12 cellular contexts compared by ENCODE assay signal in the genomic region with DNA sequence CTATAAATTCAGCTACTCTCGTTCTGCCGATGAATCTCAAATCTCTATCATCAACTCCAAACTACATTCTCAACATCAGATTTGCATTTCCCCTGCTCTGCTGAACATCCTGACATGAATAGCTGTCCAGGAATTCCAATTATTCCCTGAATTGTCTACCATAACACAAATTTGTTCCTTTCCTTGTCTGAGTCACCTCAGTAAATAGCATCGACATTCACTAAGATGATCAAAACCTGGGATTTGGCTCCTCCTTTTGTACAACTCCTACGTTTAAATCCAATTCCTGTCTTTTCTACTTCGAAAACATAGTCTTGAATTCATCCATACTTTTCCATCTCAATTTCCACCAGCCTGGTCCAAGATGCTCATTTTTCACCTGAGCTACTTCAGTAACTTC.
DNase-seq lines count a peak whose midpoint lies in the region; ATAC-seq and TF ChIP-seq lines count a peak whose summit lies in the region.
"Had no signal": no experiment of that assay in that cellular context is flagged by ENCODE, and none has a peak within 500 bp of the region (broad histone marks: within the 10 kb centered on the region; RNA-seq: fewer than 3 reads in every experiment).

No MANE protein-coding gene starts in this region.

- ATAC-seq in GM21360 (IDR thresholded peaks at IDR 0.05; ENCODE audit: unreplicated experiment), result no peak
- ATAC-seq: psoas muscle had no signal

- H3K4me2 ChIP-seq in trophoblast cell (ENCODE audit: low read length), result no peak overlapping the region

- H3K23ac ChIP-seq in trophoblast cell (ENCODE audit: low read length), result no peak overlapping the region

- no peak overlapping the region for H4K8ac ChIP-seq in trophoblast cell (ENCODE audit: low read depth, low read length)

- no peak overlapping the region for H2BK12ac ChIP-seq in trophoblast cell (ENCODE audit: low read length)

- H2BK120ac ChIP-seq in trophoblast cell (ENCODE audit: insufficient read depth, low read length, poor library complexity), result no peak overlapping the region

- no peak overlapping the region for H3K18ac ChIP-seq in trophoblast cell (ENCODE audit: low read length)

- peak overlapping the region; percentile 14 for H3K27ac ChIP-seq in trophoblast cell (ENCODE audit: low read depth, low read length)
- H3K27ac ChIP-seq: psoas muscle, thoracic aorta had no signal

- H3K79me1 ChIP-seq in trophoblast cell (ENCODE audit: low read length), result peaks cover 6% of the 10 kb centered on the region

- H3K14ac ChIP-seq in trophoblast cell (ENCODE audit: low read length), result no peak overlapping the region

- H3K79me2 ChIP-seq in trophoblast cell (ENCODE audit: control insufficient read depth, insufficient read depth, low read length, poor library complexity), result no peaks in the 10 kb centered on the region

- POLR2A ChIA-PET in GM10248 (lab: Yijun Ruan, JAX), result no interaction called here

- H2BK5ac ChIP-seq in trophoblast cell (ENCODE audit: low read depth, low read length, poor library complexity), result no peak overlapping the region

- no peak overlapping the region for H3K9ac ChIP-seq in trophoblast cell (ENCODE audit: low read length)

- peaks cover 2 to 7% of the 10 kb centered on the region in 2 experiments for H3K4me1 ChIP-seq in trophoblast cell (ENCODE audit: control insufficient read depth in 1 of 2, insufficient read depth in 2 of 2, low read length in 2 of 2)
- H3K4me1 ChIP-seq: psoas muscle had no signal

- H3K9me3 ChIP-seq in trophoblast cell (ENCODE audit: insufficient read depth, low read depth, low read length), result no peaks in the 10 kb centered on the region
- H3K9me3 ChIP-seq: psoas muscle, thoracic aorta had no signal

- H4K91ac ChIP-seq in trophoblast cell (ENCODE audit: low read depth, low read length), result no peak overlapping the region

- no peak overlapping the region for H4K12ac ChIP-seq in trophoblast cell (ENCODE audit: low read depth, low read length)

- H2AFZ ChIP-seq in trophoblast cell (ENCODE audit: insufficient read depth, low read length, poor library complexity), result no peak overlapping the region

- DNase-seq in EL, result peak; percentile 95
- DNase-seq in RPMI7951 (ENCODE audit: low read depth), result peak; percentile 96
- peak; percentile 90 for DNase-seq in epithelial cell of proximal tubule (ENCODE audit: low read depth)
- peak; percentile 31 to 85 for DNase-seq in trophoblast cell
- no peak for DNase-seq in activated gamma-delta T cell (lab: John Stamatoyannopoulos, UW)
- no peak for DNase-seq in medulla oblongata (ENCODE audit: extremely low spot score)
- DNase-seq in GM10248 (ENCODE audit: extremely low spot score), result no peak
- DNase-seq: activated T-cell treated with anti-CD3 and anti-CD28 coated beads, Interleukin-2, amount 50 U/mL, for 1 hour; NCI-H1930; psoas muscle had no signal

- no peak overlapping the region for H3K4ac ChIP-seq in trophoblast cell (ENCODE audit: low read depth, low read length)

- no peaks in the 10 kb centered on the region for H3K36me3 ChIP-seq in trophoblast cell (ENCODE audit: control insufficient read depth in 1 of 2, insufficient read depth in 2 of 2, low read length in 2 of 2)
- H3K36me3 ChIP-seq: thoracic aorta had no signal

- no peaks in the 10 kb centered on the region for H3K27me3 ChIP-seq in trophoblast cell (ENCODE audit: insufficient read depth, low read length)

- peak; percentile 16 for TF ChIP-seq CTCF in epithelial cell of proximal tubule (conservative IDR thresholded peaks at IDR 0.05; ENCODE audit: low read depth, low read length)
- TF ChIP-seq CTCF in GM10248 (IDR thresholded peaks at IDR 0.05; ENCODE audit: control extremely low read depth, extremely low read depth, low read depth, missing control alignments), result no peak

- H3K4me3 ChIP-seq in epithelial cell of proximal tubule (ENCODE audit: low read depth, low read length), result no peak overlapping the region
- H3K4me3 ChIP-seq in trophoblast cell (ENCODE audit: low read depth, low read length), result no peak overlapping the region
- H3K4me3 ChIP-seq: psoas muscle, thoracic aorta had no signal

- WGBS in trophoblast cell (ENCODE audit: extremely low coverage, insufficient coverage, insufficient read length), result 100% methylated on average over 2 of the region's 5 CpGs

- no peak overlapping the region for H2AK5ac ChIP-seq in trophoblast cell (ENCODE audit: low read length)

- CTCF ChIA-PET in GM10248 (lab: Yijun Ruan, JAX), result interaction anchor here (0.8 to 1.2 kb wide), 3 partner anchors 9 to 32 kb away, joined by 3 to 4 read pairs (median 3); no protein-coding TSS in a partner anchor

Comparison
In these comparisons a context has a peak if more than half of its experiments do, and no peak if none do; other contexts are left out.
1. DNase-seq: peak in EL (single experiment), RPMI7951 (single experiment), epithelial cell of proximal tubule (single experiment) and trophoblast cell (2 of 2); none in activated gamma-delta T cell (single experiment), medulla oblongata (single experiment) and GM10248 (single experiment).